In genomic region chr2:174117951-174118930, GRCh38 we compare ENCODE assay signal across 12 cellular contexts.
DNase-seq lines count a peak whose midpoint lies in the region; ATAC-seq, FAIRE-seq and TF ChIP-seq lines count a peak whose summit lies in the region.
"Had no signal": no experiment of that assay in that cellular context is flagged by ENCODE, and none has a peak within 500 bp of the region (broad histone marks: within the 10 kb centered on the region; RNA-seq: fewer than 3 reads in every experiment).

No MANE protein-coding gene starts in this region.

- H4K91ac ChIP-seq in mesenchymal stem cell (ENCODE audit: low read length) = no peak overlapping the region

- H3K4me1 ChIP-seq in mesenchymal stem cell (ENCODE audit: control insufficient read depth, insufficient read depth, low read depth, low read length) = peaks cover 2% of the 10 kb centered on the region
- H3K4me1 ChIP-seq in pancreas = peaks cover 0 to 3% (median 0%) of the 10 kb centered on the region in 3 donors
- H3K4me1 ChIP-seq: colonic mucosa had no signal

- no peak overlapping the region for H3K4ac ChIP-seq in mesenchymal stem cell (ENCODE audit: low read depth in 1 of 2, low read length in 2 of 2)

- H3K27ac ChIP-seq in mesenchymal stem cell (ENCODE audit: low read length, poor library complexity, severe bottlenecking) = peak overlapping the region; percentile 49
- H3K27ac ChIP-seq in pancreas = no peak overlapping the region
- H3K27ac ChIP-seq: colonic mucosa, skin epidermis had no signal

- H3K9ac ChIP-seq in mesenchymal stem cell (ENCODE audit: low read length) = peak overlapping the region; percentile 62

- no peak overlapping the region for H2BK12ac ChIP-seq in mesenchymal stem cell (ENCODE audit: low read length in 2 of 2)

- H3K27me3 ChIP-seq in mesenchymal stem cell (ENCODE audit: control insufficient read depth in 1 of 2, insufficient read depth in 1 of 2, low read length in 2 of 2) (no peaks in the 10 kb centered on the region), pancreas (no peaks in the 10 kb centered on the region)
- H3K27me3 ChIP-seq: colonic mucosa had no signal

- peak; percentile 87 for FAIRE-seq in D721Med (lab: Jason Lieb, UNC)
- FAIRE-seq in pancreas (lab: Jason Lieb, UNC) = no peak

- H3K9me3 ChIP-seq in mesenchymal stem cell (ENCODE audit: control insufficient read depth, low read length) = no peaks in the 10 kb centered on the region
- no peaks in the 10 kb centered on the region for H3K9me3 ChIP-seq in pancreas
- H3K9me3 ChIP-seq: colonic mucosa had no signal

- peak overlapping the region; percentile 84 for H4K8ac ChIP-seq in mesenchymal stem cell (ENCODE audit: low read length)

- H2AFZ ChIP-seq in mesenchymal stem cell (ENCODE audit: low read depth, low read length) = no peak overlapping the region

- H3K79me1 ChIP-seq in mesenchymal stem cell (replicated peaks; ENCODE audit: low read length, poor library complexity, severe bottlenecking) = peaks cover 4% of the 10 kb centered on the region

- no peak for ATAC-seq in HG03159 (IDR thresholded peaks at IDR 0.05; ENCODE audit: unreplicated experiment)
- no peak for ATAC-seq in GM21528 (IDR thresholded peaks at IDR 0.05; ENCODE audit: low FRiP score, unreplicated experiment)
- no peak for ATAC-seq in pancreas
- ATAC-seq: left lobe of liver had no signal

- H3K4me3 ChIP-seq in cardiac fibroblast (replicated peaks in 1 of 2; ENCODE audit: low read depth in 2 of 2, low read length in 2 of 2) = no peak overlapping the region
- peak overlapping the region in 1 of 2 experiments; percentile 15 for H3K4me3 ChIP-seq in mesenchymal stem cell (ENCODE audit: insufficient read depth in 1 of 2, low read depth in 1 of 2, low read length in 2 of 2)
- no peak overlapping the region for H3K4me3 ChIP-seq in pancreas
- H3K4me3 ChIP-seq: colonic mucosa, skin epidermis had no signal

- no peak overlapping the region for H2AK5ac ChIP-seq in mesenchymal stem cell (ENCODE audit: low read length, severe bottlenecking)

- H3K18ac ChIP-seq in mesenchymal stem cell (ENCODE audit: low read depth in 1 of 2, low read length in 2 of 2) = no peak overlapping the region

- H3K4me2 ChIP-seq in mesenchymal stem cell (ENCODE audit: low read length, poor library complexity, severe bottlenecking) = no peak overlapping the region

- WGBS in mesenchymal stem cell = 11% methylated on average over 7 of the region's 9 CpGs
- WGBS in pancreas, 2 donors = 91 to 95% methylated on average over 9 of the region's 9 CpGs

- DNase-seq in D721Med (ENCODE audit: insufficient read length, low spot score) = no peak
- DNase-seq in NCI-H1694 (lab: John Stamatoyannopoulos, UW) = peak; percentile 73
- DNase-seq in cardiac fibroblast (ENCODE audit: low read depth in 2 of 2) = peak; percentile 45 to 82
- peak; percentile 80 for DNase-seq in mesenchymal stem cell
- no peak for DNase-seq in inferior parietal cortex (ENCODE audit: extremely low spot score)
- no peak for DNase-seq in pancreas
- DNase-seq: colonic mucosa, NCI-H1436 had no signal

- TF ChIP-seq CTCF in D721Med (IDR thresholded peaks at IDR 0.05; ENCODE audit: insufficient read depth, missing control alignments) (no peak), cardiac fibroblast (IDR thresholded peaks at IDR 0.05; ENCODE audit: low read depth, low read length) (no peak), pancreas (IDR thresholded peaks at IDR 0.05) (no peak)

- H3K23ac ChIP-seq in mesenchymal stem cell (ENCODE audit: low read length in 2 of 2) = no peak overlapping the region

- no peak overlapping the region for H2BK5ac ChIP-seq in mesenchymal stem cell (ENCODE audit: low read depth, low read length, poor library complexity, severe bottlenecking)

- H3K36me3 ChIP-seq in mesenchymal stem cell (ENCODE audit: control insufficient read depth in 1 of 2, insufficient read depth in 2 of 2, low read depth in 1 of 2, low read length in 2 of 2) (no peaks in the 10 kb centered on the region), pancreas (no peaks in the 10 kb centered on the region)
- H3K36me3 ChIP-seq: colonic mucosa had no signal

- intact Hi-C loops in pancreas (cut with DNase I) = no loop called here

- no peak overlapping the region for H2BK120ac ChIP-seq in mesenchymal stem cell (ENCODE audit: low read depth, low read length)

- H3K14ac ChIP-seq in mesenchymal stem cell (ENCODE audit: low read length in 2 of 2) = no peak overlapping the region

- peak overlapping the region; percentile 67 for H2BK15ac ChIP-seq in mesenchymal stem cell (ENCODE audit: low read depth, poor library complexity, severe bottlenecking)

Comparison
In these comparisons a context has a peak if more than half of its experiments do, and no peak if none do; other contexts are left out.
1. DNase-seq: peak in NCI-H1694 (single experiment), cardiac fibroblast (2 of 2) and mesenchymal stem cell (single experiment); none in D721Med (single experiment), inferior parietal cortex (single experiment) and pancreas (0 of 6).